27 cellular contexts compared by ENCODE assay signal in genomic region chr2:133927894-133928293, GRCh38.
"Had no signal": no experiment of that assay in that cellular context is flagged by ENCODE, and none has a peak within 500 bp of the region (broad histone marks: within the 10 kb centered on the region; RNA-seq: fewer than 3 reads in every experiment).

No MANE protein-coding gene starts in this region.

- H3K27me3 ChIP-seq: stomach, suprapubic skin, testis, thyroid gland, tibial artery, tibial nerve, transverse colon, upper lobe of left lung, upper lobe of right lung, uterus, vagina had no signal

- H3K4me3 ChIP-seq: stomach, suprapubic skin, testis, thoracic aorta, thyroid gland, tibial artery, tibial nerve, transverse colon, upper lobe of left lung, upper lobe of right lung, uterus, vagina had no signal

- DNase-seq: stimulated activated CD4-positive, alpha-beta T cell treated with anti-CD3 and anti-CD28 coated beads, Interleukin-2, amount 100 ng/mL, for 48 hours; stimulated activated CD4-positive, alpha-beta T cell treated with anti-CD3 and anti-CD28 coated beads, Interleukin-4, amount 100 ng/mL, for 1 hour; stimulated activated CD4-positive, alpha-beta T cell treated with anti-CD3 and anti-CD28 coated beads, Interleukin-4, amount 100 ng/mL, for 24 hours; stimulated activated CD4-positive, alpha-beta T cell treated with anti-CD3 and anti-CD28 coated beads, Interleukin-4, amount 100 ng/mL, for 4 hours; stimulated activated CD8-positive, alpha-beta memory T cell treated with anti-CD3 and anti-CD28 coated beads, Interleukin-4, amount 100 ng/mL, for 48 hours; stimulated activated naive B cell treated with anti-CD40 and anti-IgM and Interleukin-4, amounts not matched to agents 10 μg/mL and 1 μg/mL and 100 μg/mL, for 72 hours; stimulated activated naive CD4-positive, alpha-beta T cell; stimulated activated naive CD4-positive, alpha-beta T cell treated with Interleukin-2 at 50 U/mL for 16 hours; stimulated activated naive CD8-positive, alpha-beta T cell treated with anti-CD3 and anti-CD28 coated beads, Interleukin-15, amount 100 ng/mL, for 72 hours; stimulated activated naive CD8-positive, alpha-beta T cell treated with anti-CD3 and anti-CD28 coated beads, Interleukin-15, Interleukin-2, amounts not matched to agents 100 U/mL and 50 U/mL, for 24 hours; stomach; substantia nigra; testis; thyroid gland; tibial artery; transverse colon; trophoblast cell; upper lobe of left lung; upper lobe of right lung; uterus had no signal

- ATAC-seq: stimulated activated effector memory CD8-positive, alpha-beta T cell treated with anti-CD3 and anti-CD28 coated beads, Interleukin-12 subunit alpha, Interleukin-12 subunit beta, amount 100 ng/mL, for 72 hours; stimulated activated memory B cell treated with anti-CD40 and anti-IgM and Interleukin-4, amounts not matched to agents 10 μg/mL and 1 μg/mL and 100 μg/mL, for 72 hours; stimulated activated naive B cell treated with anti-CD40 and anti-IgM and Interleukin-4, amounts not matched to agents 10 μg/mL and 1 μg/mL and 100 μg/mL, for 72 hours; stimulated activated naive CD8-positive, alpha-beta T cell treated with anti-CD3 and anti-CD28 coated beads, Interleukin-15, amount 100 ng/mL, for 72 hours; stimulated activated naive CD8-positive, alpha-beta T cell treated with anti-CD3 and anti-CD28 coated beads, Interleukin-15, Interleukin-2, amounts not matched to agents 100 U/mL and 50 U/mL, for 24 hours; upper lobe of right lung had no signal

- H3K27ac ChIP-seq: stomach, suprapubic skin, testis, thoracic aorta, thyroid gland, tibial artery, tibial nerve, transverse colon, upper lobe of left lung, upper lobe of right lung, uterus, vagina had no signal

- FAIRE-seq: urothelium cell line had no signal

- H3K36me3 ChIP-seq: stomach, suprapubic skin, thoracic aorta, thyroid gland, tibial artery, tibial nerve, transverse colon, upper lobe of left lung, upper lobe of right lung, uterus, vagina had no signal

- H3K4me1 ChIP-seq: stomach, suprapubic skin, testis, thyroid gland, tibial artery, tibial nerve, transverse colon, upper lobe of left lung, upper lobe of right lung, uterus, vagina had no signal

- H3K9me3 ChIP-seq: stomach, suprapubic skin, testis, thoracic aorta, thyroid gland, tibial artery, tibial nerve, transverse colon, upper lobe of left lung, upper lobe of right lung, uterus, vagina had no signal
